1 cellular context compared by ENCODE assay signal in the genomic region with DNA sequence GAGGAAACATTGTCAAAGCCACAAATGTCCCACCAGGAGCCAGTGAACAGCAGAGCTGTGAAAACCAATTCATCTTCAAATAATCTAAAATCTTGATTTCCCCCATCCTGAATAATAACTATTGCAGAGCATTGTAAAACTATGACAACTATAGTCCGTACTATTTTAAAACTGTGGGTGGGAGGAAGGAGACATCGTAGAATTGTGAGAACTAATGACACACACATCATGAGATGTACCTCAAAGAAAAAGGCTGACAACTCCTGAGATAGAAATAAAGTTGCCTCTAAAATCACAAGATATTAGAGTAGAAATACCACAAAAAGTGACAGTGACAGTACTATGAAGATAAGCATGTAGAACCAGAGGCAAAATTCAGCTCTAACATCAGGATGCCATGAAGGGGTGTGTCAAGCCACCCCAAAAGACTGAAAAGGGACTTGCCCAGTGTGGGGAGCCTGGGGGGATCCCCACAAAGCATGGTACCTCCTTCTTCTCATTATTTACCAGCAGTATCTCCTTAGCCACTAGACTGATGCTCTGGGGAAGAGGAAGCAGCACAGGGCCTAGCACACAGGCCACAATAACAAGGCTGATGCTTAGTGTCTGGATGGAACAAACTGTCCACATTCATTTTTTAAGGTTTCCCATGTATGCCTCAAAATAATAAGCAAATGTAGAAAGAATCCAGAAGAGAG.
TF ChIP-seq lines count a peak whose summit lies in the region.

No MANE protein-coding gene starts in this region.

TF ChIP-seq in GM23338, 12 proteins besides CTCF, POLR2A, EP300 and RAD21 (continued from another document):
- TF ChIP-seq, protein P1, sequence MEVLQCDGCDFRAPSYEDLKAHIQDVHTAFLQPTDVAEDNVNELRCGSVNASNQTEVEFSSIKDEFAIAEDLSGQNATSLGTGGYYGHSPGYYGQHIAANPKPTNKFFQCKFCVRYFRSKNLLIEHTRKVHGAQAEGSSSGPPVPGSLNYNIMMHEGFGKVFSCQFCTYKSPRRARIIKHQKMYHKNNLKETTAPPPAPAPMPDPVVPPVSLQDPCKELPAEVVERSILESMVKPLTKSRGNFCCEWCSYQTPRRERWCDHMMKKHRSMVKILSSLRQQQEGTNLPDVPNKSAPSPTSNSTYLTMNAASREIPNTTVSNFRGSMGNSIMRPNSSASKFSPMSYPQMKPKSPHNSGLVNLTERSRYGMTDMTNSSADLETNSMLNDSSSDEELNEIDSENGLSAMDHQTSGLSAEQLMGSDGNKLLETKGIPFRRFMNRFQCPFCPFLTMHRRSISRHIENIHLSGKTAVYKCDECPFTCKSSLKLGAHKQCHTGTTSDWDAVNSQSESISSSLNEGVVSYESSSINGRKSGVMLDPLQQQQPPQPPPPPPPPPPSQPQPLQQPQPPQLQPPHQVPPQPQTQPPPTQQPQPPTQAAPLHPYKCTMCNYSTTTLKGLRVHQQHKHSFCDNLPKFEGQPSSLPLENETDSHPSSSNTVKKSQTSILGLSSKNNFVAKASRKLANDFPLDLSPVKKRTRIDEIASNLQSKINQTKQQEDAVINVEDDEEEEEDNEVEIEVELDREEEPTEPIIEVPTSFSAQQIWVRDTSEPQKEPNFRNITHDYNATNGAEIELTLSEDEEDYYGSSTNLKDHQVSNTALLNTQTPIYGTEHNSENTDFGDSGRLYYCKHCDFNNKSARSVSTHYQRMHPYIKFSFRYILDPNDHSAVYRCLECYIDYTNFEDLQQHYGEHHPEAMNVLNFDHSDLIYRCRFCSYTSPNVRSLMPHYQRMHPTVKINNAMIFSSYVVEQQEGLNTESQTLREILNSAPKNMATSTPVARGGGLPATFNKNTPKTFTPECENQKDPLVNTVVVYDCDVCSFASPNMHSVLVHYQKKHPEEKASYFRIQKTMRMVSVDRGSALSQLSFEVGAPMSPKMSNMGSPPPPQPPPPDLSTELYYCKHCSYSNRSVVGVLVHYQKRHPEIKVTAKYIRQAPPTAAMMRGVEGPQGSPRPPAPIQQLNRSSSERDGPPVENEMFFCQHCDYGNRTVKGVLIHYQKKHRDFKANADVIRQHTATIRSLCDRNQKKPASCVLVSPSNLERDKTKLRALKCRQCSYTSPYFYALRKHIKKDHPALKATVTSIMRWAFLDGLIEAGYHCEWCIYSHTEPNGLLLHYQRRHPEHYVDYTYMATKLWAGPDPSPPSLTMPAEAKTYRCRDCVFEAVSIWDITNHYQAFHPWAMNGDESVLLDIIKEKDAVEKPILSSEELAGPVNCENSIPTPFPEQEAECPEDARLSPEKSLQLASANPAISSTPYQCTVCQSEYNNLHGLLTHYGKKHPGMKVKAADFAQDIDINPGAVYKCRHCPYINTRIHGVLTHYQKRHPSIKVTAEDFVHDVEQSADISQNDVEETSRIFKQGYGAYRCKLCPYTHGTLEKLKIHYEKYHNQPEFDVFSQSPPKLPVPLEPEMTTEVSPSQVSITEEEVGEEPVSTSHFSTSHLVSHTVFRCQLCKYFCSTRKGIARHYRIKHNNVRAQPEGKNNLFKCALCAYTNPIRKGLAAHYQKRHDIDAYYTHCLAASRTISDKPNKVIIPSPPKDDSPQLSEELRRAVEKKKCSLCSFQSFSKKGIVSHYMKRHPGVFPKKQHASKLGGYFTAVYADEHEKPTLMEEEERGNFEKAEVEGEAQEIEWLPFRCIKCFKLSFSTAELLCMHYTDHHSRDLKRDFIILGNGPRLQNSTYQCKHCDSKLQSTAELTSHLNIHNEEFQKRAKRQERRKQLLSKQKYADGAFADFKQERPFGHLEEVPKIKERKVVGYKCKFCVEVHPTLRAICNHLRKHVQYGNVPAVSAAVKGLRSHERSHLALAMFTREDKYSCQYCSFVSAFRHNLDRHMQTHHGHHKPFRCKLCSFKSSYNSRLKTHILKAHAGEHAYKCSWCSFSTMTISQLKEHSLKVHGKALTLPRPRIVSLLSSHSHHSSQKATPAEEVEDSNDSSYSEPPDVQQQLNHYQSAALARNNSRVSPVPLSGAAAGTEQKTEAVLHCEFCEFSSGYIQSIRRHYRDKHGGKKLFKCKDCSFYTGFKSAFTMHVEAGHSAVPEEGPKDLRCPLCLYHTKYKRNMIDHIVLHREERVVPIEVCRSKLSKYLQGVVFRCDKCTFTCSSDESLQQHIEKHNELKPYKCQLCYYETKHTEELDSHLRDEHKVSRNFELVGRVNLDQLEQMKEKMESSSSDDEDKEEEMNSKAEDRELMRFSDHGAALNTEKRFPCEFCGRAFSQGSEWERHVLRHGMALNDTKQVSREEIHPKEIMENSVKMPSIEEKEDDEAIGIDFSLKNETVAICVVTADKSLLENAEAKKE (CRISPR knock-in tag; IDR thresholded peaks at IDR 0.05), result no peak
- no peak for TF ChIP-seq ZNF114 (CRISPR knock-in tag; IDR thresholded peaks at IDR 0.05)
- TF ChIP-seq NANOG (IDR thresholded peaks at IDR 0.05; ENCODE audit: borderline replicate concordance), result no peak
- TF ChIP-seq POLR2AphosphoS5 (IDR thresholded peaks at IDR 0.05; ENCODE audit: low read depth), result no peak
- TF ChIP-seq CREB1 (CRISPR knock-in tag; IDR thresholded peaks at IDR 0.05; ENCODE audit: low read depth), result no peak
- no peak for TF ChIP-seq STAT1 (IDR thresholded peaks at IDR 0.05; ENCODE audit: unreplicated experiment)
- TF ChIP-seq EZH2 (IDR thresholded peaks at IDR 0.05; ENCODE audit: low read depth, unreplicated experiment), result no peak
- TF ChIP-seq, protein P2, sequence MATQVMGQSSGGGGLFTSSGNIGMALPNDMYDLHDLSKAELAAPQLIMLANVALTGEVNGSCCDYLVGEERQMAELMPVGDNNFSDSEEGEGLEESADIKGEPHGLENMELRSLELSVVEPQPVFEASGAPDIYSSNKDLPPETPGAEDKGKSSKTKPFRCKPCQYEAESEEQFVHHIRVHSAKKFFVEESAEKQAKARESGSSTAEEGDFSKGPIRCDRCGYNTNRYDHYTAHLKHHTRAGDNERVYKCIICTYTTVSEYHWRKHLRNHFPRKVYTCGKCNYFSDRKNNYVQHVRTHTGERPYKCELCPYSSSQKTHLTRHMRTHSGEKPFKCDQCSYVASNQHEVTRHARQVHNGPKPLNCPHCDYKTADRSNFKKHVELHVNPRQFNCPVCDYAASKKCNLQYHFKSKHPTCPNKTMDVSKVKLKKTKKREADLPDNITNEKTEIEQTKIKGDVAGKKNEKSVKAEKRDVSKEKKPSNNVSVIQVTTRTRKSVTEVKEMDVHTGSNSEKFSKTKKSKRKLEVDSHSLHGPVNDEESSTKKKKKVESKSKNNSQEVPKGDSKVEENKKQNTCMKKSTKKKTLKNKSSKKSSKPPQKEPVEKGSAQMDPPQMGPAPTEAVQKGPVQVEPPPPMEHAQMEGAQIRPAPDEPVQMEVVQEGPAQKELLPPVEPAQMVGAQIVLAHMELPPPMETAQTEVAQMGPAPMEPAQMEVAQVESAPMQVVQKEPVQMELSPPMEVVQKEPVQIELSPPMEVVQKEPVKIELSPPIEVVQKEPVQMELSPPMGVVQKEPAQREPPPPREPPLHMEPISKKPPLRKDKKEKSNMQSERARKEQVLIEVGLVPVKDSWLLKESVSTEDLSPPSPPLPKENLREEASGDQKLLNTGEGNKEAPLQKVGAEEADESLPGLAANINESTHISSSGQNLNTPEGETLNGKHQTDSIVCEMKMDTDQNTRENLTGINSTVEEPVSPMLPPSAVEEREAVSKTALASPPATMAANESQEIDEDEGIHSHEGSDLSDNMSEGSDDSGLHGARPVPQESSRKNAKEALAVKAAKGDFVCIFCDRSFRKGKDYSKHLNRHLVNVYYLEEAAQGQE (IDR thresholded peaks at IDR 0.05; ENCODE audit: unreplicated experiment), result no peak
